In genomic region chr4:118898221-118898620, GRCh38 we compare ENCODE assay signal across 15 cellular contexts.
"Had no signal": no experiment of that assay in that cellular context is flagged by ENCODE, and none has a peak within 500 bp of the region (broad histone marks: within the 10 kb centered on the region; RNA-seq: fewer than 3 reads in every experiment).

No MANE protein-coding gene starts in this region.

- H3K9me3 Mint-ChIP-seq: activated CD4-positive, alpha-beta memory T cell treated with anti-CD3 and anti-CD28 coated beads for 36 hours; activated naive CD8-positive, alpha-beta T cell treated with anti-CD3 and anti-CD28 coated beads, Interleukin-2, amount 10 ng/mL, durations not matched to agents 7 days and 5 days; immature natural killer cell; T-cell had no signal

- H3K4me3 ChIP-seq: colonic mucosa, SK-N-MC, smooth muscle cell, upper lobe of left lung had no signal

- H3K36me3 Mint-ChIP-seq: activated CD4-positive, alpha-beta memory T cell treated with anti-CD3 and anti-CD28 coated beads for 36 hours; activated naive CD8-positive, alpha-beta T cell treated with anti-CD3 and anti-CD28 coated beads, Interleukin-2, amount 10 ng/mL, durations not matched to agents 7 days and 5 days; immature natural killer cell; T-cell had no signal

- H3K27ac Mint-ChIP-seq: activated CD4-positive, alpha-beta memory T cell treated with anti-CD3 and anti-CD28 coated beads for 36 hours; activated naive CD8-positive, alpha-beta T cell treated with anti-CD3 and anti-CD28 coated beads, Interleukin-2, amount 10 ng/mL, durations not matched to agents 7 days and 5 days; immature natural killer cell; T-cell had no signal

- H3K27me3 ChIP-seq: colonic mucosa, upper lobe of left lung had no signal

- H3K4me1 Mint-ChIP-seq: activated naive CD8-positive, alpha-beta T cell treated with anti-CD3 and anti-CD28 coated beads, Interleukin-2, amount 10 ng/mL, durations not matched to agents 7 days and 5 days; immature natural killer cell; T-cell had no signal

- ATAC-seq: T-cell had no signal

- H3K36me3 ChIP-seq: colonic mucosa, upper lobe of left lung had no signal

- H3K27ac ChIP-seq: colonic mucosa, epithelial cell of prostate, SK-N-MC, upper lobe of left lung, VCaP had no signal

- H3K4me3 Mint-ChIP-seq: activated CD4-positive, alpha-beta memory T cell treated with anti-CD3 and anti-CD28 coated beads for 36 hours; activated naive CD8-positive, alpha-beta T cell treated with anti-CD3 and anti-CD28 coated beads, Interleukin-2, amount 10 ng/mL, durations not matched to agents 7 days and 5 days; immature natural killer cell; T-cell had no signal

- DNase-seq: activated CD4-positive, alpha-beta memory T cell treated with anti-CD3 and anti-CD28 coated beads for 36 hours; activated gamma-delta T cell treated with Interleukin-2 at 50 U/mL for 16 hours; activated naive CD8-positive, alpha-beta T cell treated with anti-CD3 and anti-CD28 coated beads, Interleukin-2, amount 10 ng/mL, durations not matched to agents 7 days and 5 days; activated T-cell treated with anti-CD3 and anti-CD28 coated beads, Interleukin-2, amount 50 U/mL, for 48 hours; anterior cingulate cortex; colonic mucosa; effector memory CD4-positive, alpha-beta T cell; immature natural killer cell; mammary epithelial cell; T-cell had no signal

- H3K27me3 Mint-ChIP-seq: activated CD4-positive, alpha-beta memory T cell treated with anti-CD3 and anti-CD28 coated beads for 36 hours had no signal

- H3K9me3 ChIP-seq: colonic mucosa, upper lobe of left lung had no signal

- H3K4me1 ChIP-seq: colonic mucosa, upper lobe of left lung had no signal
